Comparison of ENCODE assay signal across 1 cellular context in genomic region chr17:79838541-79839274, GRCh38.
A peak's percentile ranks its signal among the peaks of the same experiment; 100 is the strongest.
TF ChIP-seq lines count a peak whose summit lies in the region.

No MANE protein-coding gene starts in this region.

TF ChIP-seq in HEK293, 187 proteins besides CTCF, POLR2A, EP300 and RAD21 (continued from another document and continues in another):
- TF ChIP-seq ZBTB26 (tag by site-specific recombination; optimal IDR thresholded peaks at IDR 0.05) (peak; percentile 75), ZNF350 (tag by site-specific recombination; IDR thresholded peaks at IDR 0.05) (no peak), ZNF223 (tag by site-specific recombination; IDR thresholded peaks at IDR 0.05) (peak; percentile 14; the same call in 1 of the 2 replicates), ZBTB48 (tag by site-specific recombination; IDR thresholded peaks at IDR 0.05) (no peak), TCF7L2 (IDR thresholded peaks at IDR 0.05; ENCODE audit: borderline replicate concordance, low read depth, low read length) (no peak), ZBTB8A (tag by site-specific recombination; IDR thresholded peaks at IDR 0.05) (peak; percentile 57), OVOL3 (tag by site-specific recombination; IDR thresholded peaks at IDR 0.05) (no peak), ZNF398 (tag by site-specific recombination; IDR thresholded peaks at IDR 0.05) (peak; percentile 39; the same call in 1 of the 2 replicates), ZNF24 (tag by site-specific recombination; IDR thresholded peaks at IDR 0.05) (no peak), PRDM1 (tag by site-specific recombination; IDR thresholded peaks at IDR 0.05) (no peak), ZNF510 (tag by site-specific recombination; IDR thresholded peaks at IDR 0.05; ENCODE audit: insufficient replicate concordance) (no peak), ZBTB49 (tag by site-specific recombination; IDR thresholded peaks at IDR 0.05; ENCODE audit: low read depth) (no peak), ZNF239 (tag by site-specific recombination; IDR thresholded peaks at IDR 0.05) (no peak), ZNF658 (tag by site-specific recombination; IDR thresholded peaks at IDR 0.05) (no peak), ZNF140 (tag by site-specific recombination; IDR thresholded peaks at IDR 0.05) (no peak), KLF10 (tag by site-specific recombination; IDR thresholded peaks at IDR 0.05) (no peak), YY2 (tag by site-specific recombination; IDR thresholded peaks at IDR 0.05) (peak; percentile 25; the same call in 1 of the 2 replicates), KLF16 (tag by site-specific recombination; IDR thresholded peaks at IDR 0.05) (peak; percentile 38; the same call in 1 of the 2 replicates), ZNF292 (tag by site-specific recombination; IDR thresholded peaks at IDR 0.05; ENCODE audit: borderline replicate concordance, low read depth) (no peak), YY1 (tag by site-specific recombination; IDR thresholded peaks at IDR 0.05) (peak; percentile 75), ZNF274 (IDR thresholded peaks at IDR 0.05; ENCODE audit: low read length) (no peak), ZNF274 (tag by site-specific recombination; IDR thresholded peaks at IDR 0.05; ENCODE audit: borderline replicate concordance) (no peak), REST (tag by site-specific recombination; IDR thresholded peaks at IDR 0.05) (no peak), SP7 (tag by site-specific recombination; IDR thresholded peaks at IDR 0.05) (0 out of 2 replicates have a peak, but pooled peaks have one; percentile 45), ZNF707 (tag by site-specific recombination; IDR thresholded peaks at IDR 0.05) (no peak), BCL11A (tag by site-specific recombination; IDR thresholded peaks at IDR 0.05; ENCODE audit: low read depth) (no peak), ZNF530 (tag by site-specific recombination; IDR thresholded peaks at IDR 0.05; ENCODE audit: low read depth) (no peak), ZBTB11 (tag by site-specific recombination; conservative IDR thresholded peaks at IDR 0.05; ENCODE audit: low read depth) (peak; percentile 88), ZBTB17 (tag by site-specific recombination; IDR thresholded peaks at IDR 0.05) (no peak), MYNN (tag by site-specific recombination; IDR thresholded peaks at IDR 0.05; ENCODE audit: borderline replicate concordance) (no peak), ZEB2 (tag by site-specific recombination; IDR thresholded peaks at IDR 0.05) (peak; percentile 81), ZSCAN4 (tag by site-specific recombination; IDR thresholded peaks at IDR 0.05) (no peak), ZNF580 (tag by site-specific recombination; IDR thresholded peaks at IDR 0.05) (no peak), ZNF777 (tag by site-specific recombination; IDR thresholded peaks at IDR 0.05; ENCODE audit: borderline replicate concordance) (no peak), ZNF184 (tag by site-specific recombination; IDR thresholded peaks at IDR 0.05) (no peak), SALL2 (tag by site-specific recombination; IDR thresholded peaks at IDR 0.05; ENCODE audit: borderline replicate concordance) (no peak), ZBTB7A (tag by site-specific recombination; IDR thresholded peaks at IDR 0.05; ENCODE audit: low read depth) (no peak), GLIS2 (tag by site-specific recombination; IDR thresholded peaks at IDR 0.05) (no peak), MEIS1 (CRISPR knock-in tag; IDR thresholded peaks at IDR 0.05; ENCODE audit: borderline replicate concordance) (no peak), ZNF280D (tag by site-specific recombination; IDR thresholded peaks at IDR 0.05) (no peak), SP3 (tag by site-specific recombination; IDR thresholded peaks at IDR 0.05) (peak; percentile 41; the same call in 1 of the 2 replicates), RBAK (tag by site-specific recombination; IDR thresholded peaks at IDR 0.05) (no peak), ZNF138 (tag by site-specific recombination; IDR thresholded peaks at IDR 0.05; ENCODE audit: borderline replicate concordance) (no peak), ZNF354C (tag by site-specific recombination; IDR thresholded peaks at IDR 0.05; ENCODE audit: borderline replicate concordance, low read depth) (no peak), ZNF610 (tag by site-specific recombination; IDR thresholded peaks at IDR 0.05; ENCODE audit: borderline replicate concordance) (no peak), REPIN1 (tag by site-specific recombination; IDR thresholded peaks at IDR 0.05; ENCODE audit: low read depth) (0 out of 2 replicates have a peak, but pooled peaks have one; percentile 40), ZNF335 (tag by site-specific recombination; conservative IDR thresholded peaks at IDR 0.05) (peak; percentile 53), ZNF23 (tag by site-specific recombination; IDR thresholded peaks at IDR 0.05; ENCODE audit: borderline replicate concordance) (no peak), ZNF433 (tag by site-specific recombination; IDR thresholded peaks at IDR 0.05; ENCODE audit: low read depth) (no peak), ZNF549 (tag by site-specific recombination; IDR thresholded peaks at IDR 0.05) (no peak), SETDB1 (IDR thresholded peaks at IDR 0.05; ENCODE audit: insufficient read length, low read length) (no peak), ZNF677 (tag by site-specific recombination; IDR thresholded peaks at IDR 0.05) (no peak), ZNF585B (tag by site-specific recombination; IDR thresholded peaks at IDR 0.05) (no peak), ZNF624 (tag by site-specific recombination; IDR thresholded peaks at IDR 0.05) (no peak), ZNF426 (tag by site-specific recombination; IDR thresholded peaks at IDR 0.05) (no peak)
